In genomic region chr15:48592221-48592731, GRCh38 we compare ENCODE assay signal across 11 cellular contexts.
DNase-seq lines count a peak whose midpoint lies in the region; ATAC-seq and TF ChIP-seq lines count a peak whose summit lies in the region.
"Had no signal": no experiment of that assay in that cellular context is flagged by ENCODE, and none has a peak within 500 bp of the region (broad histone marks: within the 10 kb centered on the region; RNA-seq: fewer than 3 reads in every experiment).

No MANE protein-coding gene starts in this region.

- DNase-seq in GM04504 (ENCODE audit: low read depth) = peak; percentile 95
- peak; percentile 94 for DNase-seq in OCI-M1 (lab: John Stamatoyannopoulos, UW)
- peak; percentile 85 for DNase-seq in fibroblast of gingiva (ENCODE audit: low read depth)
- peak; percentile 94 for DNase-seq in retinal pigment epithelial cell (ENCODE audit: low read depth)
- no peak for DNase-seq in SHP77 (lab: John Stamatoyannopoulos, UW)
- no peak for DNase-seq in NCI-H146 (lab: John Stamatoyannopoulos, UW)
- DNase-seq: colonic mucosa, GF-D8, NCI-H510A treated with DMSO at 0.1 percent for 48 hours, nucleus accumbens had no signal

- TF ChIP-seq CTCF in retinal pigment epithelial cell (conservative IDR thresholded peaks at IDR 0.05; ENCODE audit: low read depth, low read length) = no peak

- H3K4me3 ChIP-seq in retinal pigment epithelial cell (ENCODE audit: low read length) = no peak overlapping the region
- H3K4me3 ChIP-seq: colonic mucosa had no signal

- no peak for ATAC-seq in GM18502 (IDR thresholded peaks at IDR 0.05; ENCODE audit: poor library complexity, unreplicated experiment)

Comparison
In these comparisons a context has a peak if more than half of its experiments do, and no peak if none do; other contexts are left out.
1. DNase-seq: peak in GM04504 (single experiment), OCI-M1 (single experiment), fibroblast of gingiva (single experiment) and retinal pigment epithelial cell (single experiment); none in SHP77 (0 of 2) and NCI-H146 (single experiment).